ENCODE assay signal across 13 cellular contexts in the genomic region with DNA sequence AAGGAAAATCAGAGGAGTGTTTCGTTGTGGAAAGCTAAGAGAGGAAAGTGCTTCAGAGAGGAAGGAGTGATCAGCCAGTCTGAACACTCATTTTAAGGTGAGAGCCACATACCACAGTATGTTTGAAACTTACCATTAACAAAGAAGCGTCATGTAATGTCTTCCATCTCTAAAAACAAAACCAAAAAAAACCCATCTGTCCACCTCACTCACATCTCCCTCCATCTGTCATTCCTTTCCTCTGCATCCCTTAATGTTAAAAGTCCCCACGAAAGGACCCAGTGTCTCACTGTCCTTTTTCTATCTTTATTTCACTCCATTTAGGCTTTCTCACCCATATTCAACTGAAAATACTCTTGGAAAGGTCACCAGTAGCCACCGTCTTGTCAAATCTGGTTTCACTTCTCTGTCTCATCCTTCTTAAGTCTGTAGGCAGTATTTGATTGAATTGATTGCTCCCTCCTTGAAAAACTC. TPM values are rescaled to one million over a fixed set of nuclear protein-coding genes. Genes with fewer than 3 reads are reported as not detected.
A peak's percentile ranks its signal among the peaks of the same experiment; 100 is the strongest.
DNase-seq lines count a peak whose midpoint lies in the region; ATAC-seq and TF ChIP-seq lines count a peak whose summit lies in the region.
"Had no signal": no experiment of that assay in that cellular context is flagged by ENCODE, and none has a peak within 500 bp of the region (broad histone marks: within the 10 kb centered on the region; RNA-seq: fewer than 3 reads in every experiment).

No MANE protein-coding gene starts in this region.

- no peaks in the 10 kb centered on the region for H3K9me2 ChIP-seq in SK-N-SH

- peaks cover 4% of the 10 kb centered on the region; the same call in 1 of the 2 replicates for H3K79me2 ChIP-seq in SK-N-SH (ENCODE audit: insufficient read depth)

- H3K36me3 ChIP-seq in BLaER1 treated with 17β-estradiol and CSF1 and Interleukin-3, amounts not matched to agents 10 nM and 100 nM, result peaks cover 29 to 69% (median 45%) of the 10 kb centered on the region in 11 experiments
- H3K36me3 ChIP-seq in WERI-Rb-1 (peaks cover 23% of the 10 kb centered on the region), SK-N-SH (replicated peaks in 1 of 2; ENCODE audit: control insufficient read depth in 1 of 2, insufficient read depth in 2 of 2, low read length in 1 of 2) (peaks cover 13 to 28% of the 10 kb centered on the region in 2 experiments)

- H3K9me3 ChIP-seq in BLaER1 treated with 17β-estradiol and CSF1 and Interleukin-3, amounts not matched to agents 10 nM and 100 nM (replicated peaks in 1 of 11), result no peaks in the 10 kb centered on the region
- no peaks in the 10 kb centered on the region for H3K9me3 ChIP-seq in WERI-Rb-1 (ENCODE audit: severe bottlenecking)
- no peaks in the 10 kb centered on the region for H3K9me3 ChIP-seq in SK-N-SH
- H3K9me3 ChIP-seq: adrenal gland had no signal

- H4K20me1 ChIP-seq in BLaER1 treated with 17β-estradiol and CSF1 and Interleukin-3, amounts not matched to agents 10 nM and 100 nM, result peaks cover 0 to 30% (median 0%) of the 10 kb centered on the region in 11 experiments; a peak in 3 of 22 replicates
- no peaks in the 10 kb centered on the region for H4K20me1 ChIP-seq in SK-N-SH (ENCODE audit: insufficient read depth)

- CTCF ChIA-PET in SK-N-SH (lab: Yijun Ruan, JAX), result interaction anchor here (1.3 kb wide), 1 partner anchor 11 kb away, joined by 4 read pairs; no protein-coding TSS in a partner anchor

- POLR2A ChIA-PET in SK-N-SH (lab: Yijun Ruan, JAX), result no interaction called here

- TF ChIP-seq CTCF in WERI-Rb-1 (IDR thresholded peaks at IDR 0.05; ENCODE audit: low read depth, low read length), result no peak
- no peak for TF ChIP-seq CTCF in SK-N-SH (IDR thresholded peaks at IDR 0.05)

- H3K27me3 ChIP-seq in BLaER1 treated with 17β-estradiol and CSF1 and Interleukin-3, amounts not matched to agents 10 nM and 100 nM, result no peaks in the 10 kb centered on the region
- H3K27me3 ChIP-seq in WERI-Rb-1 (ENCODE audit: insufficient read depth, low read depth, severe bottlenecking) (no peaks in the 10 kb centered on the region), SK-N-SH (ENCODE audit: insufficient read depth) (no peaks in the 10 kb centered on the region)
- H3K27me3 ChIP-seq: adrenal gland had no signal

- ATAC-seq in GM18909 (IDR thresholded peaks at IDR 0.05; ENCODE audit: poor library complexity, unreplicated experiment), result peak; percentile 72
- peak; percentile 58 for ATAC-seq in HG02840 (IDR thresholded peaks at IDR 0.05; ENCODE audit: low FRiP score, unreplicated experiment)
- ATAC-seq in HG02852 (IDR thresholded peaks at IDR 0.05; ENCODE audit: unreplicated experiment), result no peak
- ATAC-seq: Panc1 had no signal

- 88% methylated on average over 4 of the region's 4 CpGs for WGBS in SK-N-SH (ENCODE audit: low lambda C conversion rate)

- H3F3A ChIP-seq in SK-N-SH (replicated peaks; ENCODE audit: insufficient read depth), result no peaks in the 10 kb centered on the region

- H3K27ac ChIP-seq in BLaER1 treated with 17β-estradiol and CSF1 and Interleukin-3, amounts not matched to agents 10 nM and 100 nM, result peak overlapping the region in 10 of 11 experiments; percentile 43 to 80 (median 54); a peak in 20 of 22 replicates
- H3K27ac ChIP-seq in WERI-Rb-1, result peak overlapping the region; percentile 84
- H3K27ac ChIP-seq in SK-N-SH (ENCODE audit: low read depth in 2 of 2, low read length in 1 of 2), result peak overlapping the region in 1 of 2 experiments; percentile 26; a peak in 1 of 4 replicates
- H3K27ac ChIP-seq: adrenal gland had no signal

- no peak for TF ChIP-seq RAD21 in SK-N-SH (IDR thresholded peaks at IDR 0.05; ENCODE audit: low read length)

- no peak overlapping the region for H2AFZ ChIP-seq in SK-N-SH (ENCODE audit: low read depth)

- no peak for TF ChIP-seq EP300 in SK-N-SH (IDR thresholded peaks at IDR 0.05; ENCODE audit: borderline replicate concordance in 1 of 2, low read depth in 1 of 2, low read length in 1 of 2)

- no peak for DNase-seq in WERI-Rb-1
- no peak for DNase-seq in NCI-H1930 (lab: John Stamatoyannopoulos, UW)
- no peak for DNase-seq in GM03348 (ENCODE audit: low spot score)
- no peak for DNase-seq in SK-N-SH
- DNase-seq: adrenal gland, C1 segment of cervical spinal cord, erythroblast, NCI-H1048 had no signal

- peaks cover 49 to 79% (median 62%) of the 10 kb centered on the region in 10 experiments for H3K4me1 ChIP-seq in BLaER1 treated with 17β-estradiol and CSF1 and Interleukin-3, amounts not matched to agents 10 nM and 100 nM
- peaks cover 10 to 21% of the 10 kb centered on the region in 2 experiments; a peak in 3 of 4 replicates for H3K4me1 ChIP-seq in SK-N-SH (ENCODE audit: control insufficient read depth in 1 of 2, insufficient read depth in 2 of 2, low read depth in 1 of 2, low read length in 1 of 2)
- H3K4me1 ChIP-seq: adrenal gland had no signal

- peak overlapping the region; percentile 75 to 90 (median 83) for H3K4me2 ChIP-seq in BLaER1 treated with 17β-estradiol and CSF1 and Interleukin-3, amounts not matched to agents 10 nM and 100 nM
- no peak overlapping the region for H3K4me2 ChIP-seq in SK-N-SH

- H3K9ac ChIP-seq in BLaER1 treated with 17β-estradiol and CSF1 and Interleukin-3, amounts not matched to agents 10 nM and 100 nM, result peak overlapping the region in 10 of 11 experiments; percentile 2 to 58 (median 51); a peak in 19 of 22 replicates
- H3K9ac ChIP-seq in SK-N-SH, result no peak overlapping the region

- peak overlapping the region in 9 of 10 experiments; percentile 27 to 48 (median 34); a peak in 12 of 20 replicates for H3K4me3 ChIP-seq in BLaER1 treated with 17β-estradiol and CSF1 and Interleukin-3, amounts not matched to agents 10 nM and 100 nM
- H3K4me3 ChIP-seq in WERI-Rb-1 (ENCODE audit: low read depth, low read length), result no peak overlapping the region
- no peak overlapping the region for H3K4me3 ChIP-seq in SK-N-SH (ENCODE audit: low read depth in 2 of 2, low read length in 1 of 2)
- H3K4me3 ChIP-seq: adrenal gland had no signal

TF ChIP-seq in SK-N-SH, 30 proteins besides CTCF, POLR2A, EP300 and RAD21:
- TF ChIP-seq MEF2A (IDR thresholded peaks at IDR 0.05; ENCODE audit: borderline replicate concordance, low read depth), result no peak
- no peak for TF ChIP-seq MXI1 (IDR thresholded peaks at IDR 0.05; ENCODE audit: low read depth, low read length)
- TF ChIP-seq RCOR1 (IDR thresholded peaks at IDR 0.05; ENCODE audit: low read length), result no peak
- no peak for TF ChIP-seq FOXM1 (IDR thresholded peaks at IDR 0.05; ENCODE audit: low read depth)
- TF ChIP-seq SIN3A (IDR thresholded peaks at IDR 0.05; ENCODE audit: borderline replicate concordance, low read depth, low read length), result no peak
- no peak for TF ChIP-seq FOSL2 (IDR thresholded peaks at IDR 0.05; ENCODE audit: borderline replicate concordance, low read depth)
- TF ChIP-seq GABPA (IDR thresholded peaks at IDR 0.05; ENCODE audit: low read depth), result no peak
- TF ChIP-seq, protein P1, sequence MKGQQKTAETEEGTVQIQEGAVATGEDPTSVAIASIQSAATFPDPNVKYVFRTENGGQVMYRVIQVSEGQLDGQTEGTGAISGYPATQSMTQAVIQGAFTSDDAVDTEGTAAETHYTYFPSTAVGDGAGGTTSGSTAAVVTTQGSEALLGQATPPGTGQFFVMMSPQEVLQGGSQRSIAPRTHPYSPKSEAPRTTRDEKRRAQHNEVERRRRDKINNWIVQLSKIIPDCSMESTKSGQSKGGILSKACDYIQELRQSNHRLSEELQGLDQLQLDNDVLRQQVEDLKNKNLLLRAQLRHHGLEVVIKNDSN (IDR thresholded peaks at IDR 0.05; ENCODE audit: borderline replicate concordance, low read depth), result no peak
- TF ChIP-seq, protein P2, sequence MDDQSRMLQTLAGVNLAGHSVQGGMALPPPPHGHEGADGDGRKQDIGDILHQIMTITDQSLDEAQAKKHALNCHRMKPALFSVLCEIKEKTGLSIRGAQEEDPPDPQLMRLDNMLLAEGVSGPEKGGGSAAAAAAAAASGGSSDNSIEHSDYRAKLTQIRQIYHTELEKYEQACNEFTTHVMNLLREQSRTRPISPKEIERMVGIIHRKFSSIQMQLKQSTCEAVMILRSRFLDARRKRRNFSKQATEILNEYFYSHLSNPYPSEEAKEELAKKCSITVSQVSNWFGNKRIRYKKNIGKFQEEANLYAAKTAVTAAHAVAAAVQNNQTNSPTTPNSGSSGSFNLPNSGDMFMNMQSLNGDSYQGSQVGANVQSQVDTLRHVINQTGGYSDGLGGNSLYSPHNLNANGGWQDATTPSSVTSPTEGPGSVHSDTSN (IDR thresholded peaks at IDR 0.05), result no peak
- TF ChIP-seq NRF1 (IDR thresholded peaks at IDR 0.05; ENCODE audit: low read depth, low read length), result no peak

RNA-seq across cellular contexts. Expression of a gene that starts 59.4 kb away (rescaled TPM):
- polyA plus RNA-seq in SK-N-SH (2012; rRNA removed), result 0.31 and 0.58 TPM in 2 replicates
- 0.05 TPM in 1 of 2 replicates, not detected in the other for polyA plus RNA-seq in SK-N-SH (2012; cell fraction: cytosol; rRNA removed)
- polyA plus RNA-seq in SK-N-SH (2012; cell fraction: nucleus; rRNA removed), result 2.3 and 5.7 TPM in 2 replicates

Comparison
In these comparisons a context has a peak if more than half of its experiments do, and no peak if none do; other contexts are left out.
1. H3K4me3 ChIP-seq: peak in BLaER1 treated with 17β-estradiol and CSF1 and Interleukin-3, amounts not matched to agents 10 nM and 100 nM (9 of 10); none in WERI-Rb-1 (single experiment) and SK-N-SH (0 of 2).